In genomic region chr15:84725001-84725491, GRCh38 we compare ENCODE assay signal across 8 cellular contexts. TPM values are rescaled to one million over a fixed set of nuclear protein-coding genes. Genes with fewer than 3 reads are reported as not detected.
DNase-seq lines count a peak whose midpoint lies in the region; ATAC-seq and FAIRE-seq lines count a peak whose summit lies in the region.

No MANE protein-coding gene starts in this region.

- H3K27ac Mint-ChIP-seq in activated naive CD4-positive, alpha-beta T cell treated with anti-CD3 and anti-CD28 coated beads, Interleukin-2, amount 50 U/mL, for 72 hours: peak overlapping the region; percentile 73 to 97

- peak; percentile 79 for ATAC-seq in GM18517 (IDR thresholded peaks at IDR 0.05; ENCODE audit: unreplicated experiment)
- ATAC-seq in activated naive CD4-positive, alpha-beta T cell treated with anti-CD3 and anti-CD28 coated beads, Interleukin-2, amount 50 U/mL, for 72 hours: peak in 1 of 2 donors; percentile 44
- no peak for ATAC-seq in GM18870 (IDR thresholded peaks at IDR 0.05; ENCODE audit: unreplicated experiment)
- ATAC-seq in HG02798 (IDR thresholded peaks at IDR 0.05; ENCODE audit: poor library complexity, unreplicated experiment): no peak

- no peaks in the 10 kb centered on the region for H3K36me3 Mint-ChIP-seq in activated naive CD4-positive, alpha-beta T cell treated with anti-CD3 and anti-CD28 coated beads, Interleukin-2, amount 50 U/mL, for 72 hours

- H3K9me3 Mint-ChIP-seq in activated naive CD4-positive, alpha-beta T cell treated with anti-CD3 and anti-CD28 coated beads, Interleukin-2, amount 50 U/mL, for 72 hours: no peaks in the 10 kb centered on the region

- FAIRE-seq in HTR-8/SVneo (lab: Jason Lieb, UNC): no peak

- DNase-seq in HTR-8/SVneo (ENCODE audit: insufficient read length, low spot score) (peak; percentile 19), medulla oblongata (ENCODE audit: extremely low spot score) (peak; percentile 56), NCI-H2227 (lab: John Stamatoyannopoulos, UW; ENCODE audit: unreplicated experiment) (no peak), AG08396 (ENCODE audit: low spot score) (no peak)
- DNase-seq in activated naive CD4-positive, alpha-beta T cell treated with anti-CD3 and anti-CD28 coated beads, Interleukin-2, amount 50 U/mL, for 72 hours (ENCODE audit: low spot score in 2 of 2): no peak

RNA-seq across cellular contexts. Expression of gene SEC11A, which starts 9.1 kb away (rescaled TPM):
- total RNA-seq in activated naive CD4-positive, alpha-beta T cell treated with anti-CD3 and anti-CD28 coated beads, Interleukin-2, amount 50 U/mL, for 72 hours: 100 to 1,000 TPM; 111 to 129 TPM

RNA-seq across cellular contexts. Expression of gene ZNF592, which starts 23.3 kb away (rescaled TPM):
- 10 to 100 TPM; 22.7 to 34.7 TPM for total RNA-seq in activated naive CD4-positive, alpha-beta T cell treated with anti-CD3 and anti-CD28 coated beads, Interleukin-2, amount 50 U/mL, for 72 hours

Comparison
In these comparisons a context has a peak if more than half of its experiments do, and no peak if none do; other contexts are left out.
1. DNase-seq: peak in HTR-8/SVneo (single experiment) and medulla oblongata (single experiment); none in activated naive CD4-positive, alpha-beta T cell treated with anti-CD3 and anti-CD28 coated beads, Interleukin-2, amount 50 U/mL, for 72 hours (0 of 2), NCI-H2227 (single experiment) and AG08396 (single experiment).